In the genomic region with DNA sequence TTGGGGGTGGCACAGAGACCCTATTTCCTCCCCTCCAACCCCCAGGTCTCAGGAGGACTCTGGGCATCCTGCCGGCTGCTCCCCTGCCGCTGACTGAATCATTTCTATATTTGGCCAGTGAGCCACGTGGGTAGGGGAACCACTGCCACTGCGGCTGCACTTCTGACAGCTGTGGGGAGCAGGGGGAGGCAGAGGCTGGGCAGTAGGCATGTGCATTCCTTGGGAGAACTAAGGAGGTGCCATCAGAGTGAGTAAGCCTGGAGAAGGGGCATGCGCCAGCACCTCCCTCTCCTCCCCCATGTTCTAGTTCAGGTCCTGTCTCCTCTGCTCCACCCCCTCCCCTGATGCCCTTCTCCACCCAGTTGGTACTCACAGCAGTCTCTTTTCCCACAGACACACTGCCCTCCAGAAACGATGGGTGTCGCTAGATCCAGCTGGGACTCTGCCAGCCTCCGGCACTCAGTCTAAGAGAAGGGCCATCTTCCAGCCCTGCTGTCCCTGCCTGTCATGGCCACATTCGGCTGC, we compare ENCODE assay signal across 9 cellular contexts. TPM values are rescaled to one million over a fixed set of nuclear protein-coding genes. Genes with fewer than 3 reads are reported as not detected.
A peak's percentile ranks its signal among the peaks of the same experiment; 100 is the strongest.
DNase-seq lines count a peak whose midpoint lies in the region; ATAC-seq and TF ChIP-seq lines count a peak whose summit lies in the region.
"Had no signal": no experiment of that assay in that cellular context is flagged by ENCODE, and none has a peak within 500 bp of the region (broad histone marks: within the 10 kb centered on the region; RNA-seq: fewer than 3 reads in every experiment).

No MANE protein-coding gene starts in this region.

- no peak for TF ChIP-seq CTCF in cardiac fibroblast (IDR thresholded peaks at IDR 0.05; ENCODE audit: low read depth, low read length)

- H4K8ac ChIP-seq in neuronal stem cell (ENCODE audit: low read depth, low read length): no peak overlapping the region
- H4K8ac ChIP-seq in mesendoderm (ENCODE audit: low read depth, low read length): no peak overlapping the region

- DNase-seq in HT-29 (ENCODE audit: low spot score) (peak; percentile 36), cardiac fibroblast (ENCODE audit: low read depth in 2 of 2) (peak; percentile 61 to 82), neuronal stem cell (ENCODE audit: low spot score) (no peak), mesendoderm (no peak), NCI-H1417 (lab: John Stamatoyannopoulos, UW) (no peak), NOMO-1 treated with dmso at 0.1 percent for 144 hours (lab: John Stamatoyannopoulos, UW; ENCODE audit: unreplicated experiment) (no peak)
- DNase-seq in activated CD8-positive, alpha-beta memory T cell treated with anti-CD3 and anti-CD28 coated beads, Interleukin-2, amount 50 U/mL, for 4 hours: no peak

- H4K91ac ChIP-seq in neuronal stem cell (ENCODE audit: low read depth, low read length, poor library complexity): no peak overlapping the region

- H3K27me3 ChIP-seq in neuronal stem cell (ENCODE audit: control insufficient read depth in 3 of 3, insufficient read depth in 3 of 3, low read depth in 1 of 3, low read length in 3 of 3): peaks cover 0 to 58% (median 0%) of the 10 kb centered on the region in 3 experiments
- no peaks in the 10 kb centered on the region for H3K27me3 ChIP-seq in mesendoderm (ENCODE audit: insufficient read depth, low read length, poor library complexity)

- H3K27ac ChIP-seq in neuronal stem cell (replicated peaks; ENCODE audit: low read length) (no peak overlapping the region), mesendoderm (ENCODE audit: low read depth, low read length) (no peak overlapping the region)

- no peak overlapping the region for H2BK12ac ChIP-seq in neuronal stem cell (ENCODE audit: low read length)

- H3K18ac ChIP-seq in neuronal stem cell (ENCODE audit: low read length) (no peak overlapping the region), mesendoderm (ENCODE audit: low read length) (no peak overlapping the region)

- no peaks in the 10 kb centered on the region for H3K9me3 ChIP-seq in neuronal stem cell (replicated peaks in 1 of 2; ENCODE audit: control insufficient read depth in 2 of 2, insufficient read depth in 1 of 2, low read depth in 1 of 2, low read length in 2 of 2)

- no peaks in the 10 kb centered on the region for H3K79me1 ChIP-seq in neuronal stem cell (ENCODE audit: low read depth, low read length)
- no peaks in the 10 kb centered on the region for H3K79me1 ChIP-seq in mesendoderm (ENCODE audit: low read length)

- no peaks in the 10 kb centered on the region for H3K4me1 ChIP-seq in neuronal stem cell (ENCODE audit: control insufficient read depth in 2 of 2, insufficient read depth in 1 of 2, low read depth in 1 of 2, low read length in 2 of 2)
- peaks cover 6% of the 10 kb centered on the region for H3K4me1 ChIP-seq in mesendoderm (ENCODE audit: control insufficient read depth, low read depth, low read length)

- no peak overlapping the region for H3K4ac ChIP-seq in neuronal stem cell (ENCODE audit: low read length)
- H3K4ac ChIP-seq in mesendoderm (ENCODE audit: low read depth, low read length): no peak overlapping the region

- H4K5ac ChIP-seq in mesendoderm (ENCODE audit: low read length): no peak overlapping the region

- no peak overlapping the region for H2BK15ac ChIP-seq in neuronal stem cell (ENCODE audit: low read length)
- no peak overlapping the region for H2BK15ac ChIP-seq in mesendoderm (replicated peaks; ENCODE audit: low read depth)

- H3K23ac ChIP-seq in neuronal stem cell (ENCODE audit: low read depth, low read length, poor library complexity) (peak overlapping the region; percentile 36), mesendoderm (ENCODE audit: low read length) (no peak overlapping the region)

- H2AFZ ChIP-seq in neuronal stem cell (ENCODE audit: low read length): no peak overlapping the region

- H3K9ac ChIP-seq in neuronal stem cell (ENCODE audit: low read depth, low read length, poor library complexity): peak overlapping the region; percentile 10
- H3K9ac ChIP-seq in mesendoderm (ENCODE audit: low read length): no peak overlapping the region

- no peak overlapping the region for H3K14ac ChIP-seq in neuronal stem cell (ENCODE audit: low read length)

- H3K4me3 ChIP-seq in cardiac fibroblast (replicated peaks in 1 of 2; ENCODE audit: low read depth in 2 of 2, low read length in 2 of 2) (no peak overlapping the region), neuronal stem cell (ENCODE audit: low read length in 2 of 2) (no peak overlapping the region), mesendoderm (ENCODE audit: low read length) (no peak overlapping the region)

- H2AK5ac ChIP-seq in neuronal stem cell (ENCODE audit: low read depth, low read length) (peak overlapping the region; percentile 47), mesendoderm (ENCODE audit: low read length) (no peak overlapping the region)

- H3K79me2 ChIP-seq in mesendoderm (ENCODE audit: control insufficient read depth, insufficient read depth, low read length): no peaks in the 10 kb centered on the region

- no peaks in the 10 kb centered on the region for H3K36me3 ChIP-seq in neuronal stem cell (replicated peaks in 1 of 2; ENCODE audit: control insufficient read depth in 2 of 2, insufficient read depth in 2 of 2, low read length in 2 of 2)
- no peaks in the 10 kb centered on the region for H3K36me3 ChIP-seq in mesendoderm (ENCODE audit: control insufficient read depth, insufficient read depth, low read length)

- peak; percentile 60 for ATAC-seq in GM18502 (IDR thresholded peaks at IDR 0.05; ENCODE audit: poor library complexity, unreplicated experiment)

- no peak overlapping the region for H3K4me2 ChIP-seq in neuronal stem cell (ENCODE audit: insufficient read depth, low read length, poor library complexity, severe bottlenecking)
- H3K4me2 ChIP-seq in mesendoderm (ENCODE audit: low read length): no peak overlapping the region

- no peak overlapping the region for H3K56ac ChIP-seq in mesendoderm (ENCODE audit: low read length)

- peak overlapping the region; percentile 7 for H2BK5ac ChIP-seq in neuronal stem cell (ENCODE audit: low read length)
- H2BK5ac ChIP-seq in mesendoderm (ENCODE audit: low read length): no peak overlapping the region

- WGBS in neuronal stem cell (ENCODE audit: extremely low coverage in 2 of 2, insufficient read length in 2 of 2, insufficient replicate concordance in 1 of 2), 2 donors: no CpG with 5 or more reads among the region's 9 CpGs
- no CpG with 5 or more reads among the region's 9 CpGs for WGBS in mesendoderm (ENCODE audit: extremely low coverage, insufficient coverage, low lambda C conversion rate)

- H2BK120ac ChIP-seq in neuronal stem cell (ENCODE audit: low read depth, low read length): no peak overlapping the region
- no peak overlapping the region for H2BK120ac ChIP-seq in mesendoderm (ENCODE audit: low read depth, low read length)

RNA-seq across cellular contexts. Expression of gene PPFIA4, which starts 12.0 kb away (rescaled TPM):
- 0.08 and 0.16 TPM in 2 replicates for total RNA-seq in HT-29 (2014; rRNA removed; shearing (Covaris generic))
- 2.6 TPM for polyA plus RNA-seq in neuronal stem cell (2013, experiment 1 of 2)
- polyA plus RNA-seq in neuronal stem cell (2013, experiment 2 of 2): 2.8 TPM
- 0.59 TPM for polyA plus RNA-seq in mesendoderm (2013, experiment 1 of 2)
- polyA plus RNA-seq in mesendoderm (2013, experiment 2 of 2): 0.83 TPM
- polyA plus RNA-seq: IgD-negative memory B cell had no signal

RNA-seq across cellular contexts. Expression of gene TMEM183A, which starts 31.1 kb away (rescaled TPM):
- 92.5 and 94.2 TPM in 2 replicates for total RNA-seq in HT-29 (2014; rRNA removed; shearing (Covaris generic))
- polyA plus RNA-seq in neuronal stem cell (2013, experiment 1 of 2): 63.8 TPM
- 62.6 TPM for polyA plus RNA-seq in neuronal stem cell (2013, experiment 2 of 2)
- 78.9 TPM for polyA plus RNA-seq in mesendoderm (2013, experiment 1 of 2)
- 80.1 TPM for polyA plus RNA-seq in mesendoderm (2013, experiment 2 of 2)

RNA-seq across cellular contexts. Expression of gene MYOG, which starts 47.5 kb away (rescaled TPM):
- not detected in 2 replicates for total RNA-seq in HT-29 (2014; rRNA removed; shearing (Covaris generic))
- polyA plus RNA-seq in neuronal stem cell (2013, experiment 1 of 2): 0.04 TPM
- 0.06 TPM for polyA plus RNA-seq in neuronal stem cell (2013, experiment 2 of 2)
- polyA plus RNA-seq in mesendoderm (2013, experiment 1 of 2): 0.13 TPM
- polyA plus RNA-seq in mesendoderm (2013, experiment 2 of 2): 0.08 TPM
- polyA plus RNA-seq: IgD-negative memory B cell had no signal

Comparison
In these comparisons a context has a peak if more than half of its experiments do, and no peak if none do; other contexts are left out.
1. DNase-seq: peak in HT-29 (single experiment) and cardiac fibroblast (2 of 2); none in neuronal stem cell (single experiment), mesendoderm (single experiment), NCI-H1417 (0 of 3), NOMO-1 treated with dmso at 0.1 percent for 144 hours (single experiment) and activated CD8-positive, alpha-beta memory T cell treated with anti-CD3 and anti-CD28 coated beads, Interleukin-2, amount 50 U/mL, for 4 hours (single experiment).